8 cellular contexts compared by ENCODE assay signal in the genomic region with DNA sequence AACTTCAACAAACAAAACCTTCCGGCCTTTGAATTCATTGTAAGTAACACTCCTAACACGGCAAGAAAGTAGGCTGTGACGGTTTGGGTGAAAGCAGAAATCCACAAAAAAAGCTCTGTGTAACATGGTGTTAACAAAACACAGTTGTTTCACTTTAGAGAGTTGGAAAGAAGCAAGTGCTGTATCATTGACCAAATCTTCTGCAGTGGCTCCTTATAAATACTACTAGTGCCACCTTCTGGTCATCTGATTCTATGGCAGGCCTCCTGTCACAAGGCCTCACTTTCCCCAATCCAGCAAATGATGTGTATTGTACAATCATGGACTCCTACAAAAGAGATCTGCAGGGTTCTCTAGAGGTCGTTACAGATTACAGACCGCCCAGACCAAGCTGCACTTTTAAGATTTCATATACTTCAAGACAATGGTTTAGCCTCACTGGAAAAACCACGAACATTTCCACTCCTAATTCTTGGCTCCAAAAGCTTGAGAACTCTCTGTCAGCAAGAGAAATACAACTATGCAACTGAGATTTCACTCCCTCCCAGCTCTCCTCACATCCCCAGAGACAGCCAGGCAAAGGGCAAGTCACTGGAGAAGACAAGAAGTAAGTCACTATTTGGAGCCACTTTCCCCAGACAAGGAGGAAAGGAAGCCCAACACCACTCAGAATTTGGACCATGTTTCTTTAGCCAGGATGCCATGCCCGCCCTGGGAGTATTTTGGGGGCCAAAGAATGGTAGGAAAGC.
DNase-seq lines count a peak whose midpoint lies in the region; ATAC-seq and TF ChIP-seq lines count a peak whose summit lies in the region.

No MANE protein-coding gene starts in this region.

- in situ Hi-C loops in astrocyte of the cerebellum (cut with HindIII; ENCODE audit: low sequenced_read_pairs) (no loop called here), gastrocnemius medialis (cut with MboI; ENCODE audit: low sequenced_read_pairs in 4 of 4) (loop anchor here in 2 of 4 donors (25.0 kb wide), 1 partner anchor 1330 kb away; no protein-coding TSS in a partner anchor)

- H3K79me2 ChIP-seq in hepatocyte: no peaks in the 10 kb centered on the region

- H3K27me3 ChIP-seq in hepatocyte (no peaks in the 10 kb centered on the region), gastrocnemius medialis (no peaks in the 10 kb centered on the region)

- intact Hi-C loops in gastrocnemius medialis (cut with DNase I; ENCODE audit: low total_unique reads): loop anchor here (2.0 kb wide), 1 partner anchor 1337 kb away; no protein-coding TSS in a partner anchor

- H3K9me3 ChIP-seq in hepatocyte (ENCODE audit: low read depth) (no peaks in the 10 kb centered on the region), gastrocnemius medialis (no peaks in the 10 kb centered on the region)

- peak; percentile 4 for DNase-seq in NCI-H2107 treated with DMSO at 0.1 percent for 48 hours (lab: John Stamatoyannopoulos, UW; ENCODE audit: unreplicated experiment)
- DNase-seq in NCI-H2107 (lab: John Stamatoyannopoulos, UW): no peak
- DNase-seq in NCI-H748 (lab: John Stamatoyannopoulos, UW; ENCODE audit: unreplicated experiment): peak; percentile 56
- DNase-seq in astrocyte of the cerebellum (ENCODE audit: low read depth): peak; percentile 71
- DNase-seq in hepatocyte (ENCODE audit: low spot score): peak; percentile 85
- peak in 1 of 2 donors; percentile 23 for DNase-seq in gastrocnemius medialis

- H3K4me3 ChIP-seq in astrocyte of the cerebellum (ENCODE audit: low read depth, low read length) (no peak overlapping the region), hepatocyte (no peak overlapping the region), gastrocnemius medialis (peak overlapping the region in 1 of 4 donors; percentile 19)

- H3K4me2 ChIP-seq in hepatocyte: peak overlapping the region; percentile 60

- H4K20me1 ChIP-seq in hepatocyte (ENCODE audit: insufficient read depth, poor library complexity, severe bottlenecking): no peaks in the 10 kb centered on the region

- H3K36me3 ChIP-seq in hepatocyte (replicated peaks; ENCODE audit: insufficient read depth, low read depth) (no peaks in the 10 kb centered on the region), gastrocnemius medialis (no peaks in the 10 kb centered on the region)

- H3K4me1 ChIP-seq in hepatocyte (ENCODE audit: insufficient read depth): no peaks in the 10 kb centered on the region
- peaks cover 5 to 6% of the 10 kb centered on the region in 2 donors for H3K4me1 ChIP-seq in gastrocnemius medialis

- TF ChIP-seq CTCF in astrocyte of the cerebellum (IDR thresholded peaks at IDR 0.05; ENCODE audit: low read depth, low read length, missing control alignments) (peak; percentile 81), hepatocyte (IDR thresholded peaks at IDR 0.05; ENCODE audit: poor library complexity) (peak; percentile 91), gastrocnemius medialis (IDR thresholded peaks at IDR 0.05 in 4 of 5, conservative IDR thresholded peaks at IDR 0.05 in 1 of 5) (peak in 4 of 5 experiments; percentile 42 to 70 (median 58))

- H2AFZ ChIP-seq in hepatocyte: peak overlapping the region; percentile 53

- H3K9me2 ChIP-seq in hepatocyte (replicated peaks; ENCODE audit: insufficient read depth): no peaks in the 10 kb centered on the region

- no peak for TF ChIP-seq POLR2A in gastrocnemius medialis (IDR thresholded peaks at IDR 0.05)

- H3K27ac ChIP-seq in hepatocyte: peak overlapping the region; percentile 44
- peak overlapping the region in 1 of 4 donors; percentile 35 for H3K27ac ChIP-seq in gastrocnemius medialis

- ATAC-seq in GM19468 (IDR thresholded peaks at IDR 0.05; ENCODE audit: extremely low read depth, unreplicated experiment) (peak; percentile 82), HG03460 (IDR thresholded peaks at IDR 0.05; ENCODE audit: unreplicated experiment) (peak; percentile 93), gastrocnemius medialis (peak; percentile 84 to 93)

- WGBS in hepatocyte (ENCODE audit: low lambda C conversion rate, missing lambda C conversion rate): 37% methylated on average over 7 of the region's 7 CpGs
